ENCODE assay signal across 21 cellular contexts in the genomic region with DNA sequence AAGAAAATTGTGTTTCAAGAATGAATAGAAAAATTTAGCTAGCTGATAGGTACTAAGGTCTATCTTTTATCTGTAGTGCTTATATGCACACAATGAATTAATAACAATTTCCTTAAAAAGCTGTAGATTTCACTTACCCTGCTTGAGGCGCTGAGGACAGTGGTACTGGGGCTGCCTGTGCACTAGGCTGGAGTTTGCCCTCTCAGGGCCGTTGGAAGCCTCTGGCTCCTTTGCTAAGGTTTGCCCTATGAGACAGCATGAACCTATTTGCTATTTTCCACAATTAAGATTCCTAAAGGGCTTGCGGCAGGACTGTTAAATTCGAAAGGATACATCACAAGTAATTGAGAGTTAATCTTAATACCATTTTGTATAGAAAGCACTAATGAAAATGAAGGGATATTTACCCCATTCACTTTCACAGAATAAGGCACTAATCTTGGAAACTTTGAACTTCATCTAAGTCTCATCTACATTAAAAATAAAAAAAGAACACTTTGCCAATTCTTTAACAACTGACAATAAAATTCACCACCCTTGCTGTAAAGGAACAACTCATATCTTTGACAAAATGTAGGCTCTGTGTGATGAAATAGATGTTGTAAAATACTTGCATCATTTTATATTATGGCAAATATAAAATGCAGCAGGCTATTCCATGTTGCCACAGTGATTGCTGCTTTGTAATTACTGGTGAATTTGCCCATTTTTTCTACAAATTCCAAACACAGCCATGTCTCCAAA.
"Had no signal": no experiment of that assay in that cellular context is flagged by ENCODE, and none has a peak within 500 bp of the region (broad histone marks: within the 10 kb centered on the region; RNA-seq: fewer than 3 reads in every experiment).

No MANE protein-coding gene starts in this region.

- H3K4me3 Mint-ChIP-seq: endodermal cell, natural killer cell, neural crest cell had no signal

- H3K27me3 ChIP-seq: colonic mucosa, foreskin keratinocyte, spleen, stomach had no signal

- H3K9me3 Mint-ChIP-seq: endodermal cell, natural killer cell had no signal

- H3K4me1 Mint-ChIP-seq: neural crest cell had no signal

- DNase-seq: colonic mucosa; dermis blood vessel endothelial cell; endodermal cell; erythroblast; foreskin keratinocyte; kidney; left cardiac atrium; left ventricle myocardium superior; natural killer cell; posterior cingulate gyrus; spleen; stimulated activated CD4-positive, alpha-beta T cell treated with anti-CD3 and anti-CD28 coated beads, Interleukin-15, amount 100 ng/mL, for 24 hours; stimulated activated CD4-positive, alpha-beta T cell treated with anti-CD3 and anti-CD28 coated beads, Interleukin-1b, Interleukin-23, amount 100 ng/mL, for 48 hours; stimulated activated CD4-positive, alpha-beta T cell treated with anti-CD3 and anti-CD28 coated beads, Interleukin-4, amount 100 ng/mL, for 4 hours; stimulated activated naive CD4-positive, alpha-beta T cell; stomach; substantia nigra; trophoblast cell had no signal

- H3K4me1 ChIP-seq: colonic mucosa, foreskin keratinocyte, stomach had no signal

- H3K4me3 ChIP-seq: colonic mucosa, spleen, stomach, thoracic aorta had no signal

- H3K9me3 ChIP-seq: colonic mucosa, spleen, stomach, thoracic aorta had no signal

- H3K36me3 Mint-ChIP-seq: natural killer cell had no signal

- H3K27ac Mint-ChIP-seq: endodermal cell, natural killer cell had no signal

- H3K27ac ChIP-seq: colonic mucosa, foreskin keratinocyte, stomach, thoracic aorta had no signal

- H3K36me3 ChIP-seq: colonic mucosa, spleen, stomach, thoracic aorta had no signal

- ATAC-seq: foreskin keratinocyte, left cardiac atrium, left ventricle myocardium superior, natural killer cell, sciatic nerve had no signal
